1 cellular context compared by ENCODE assay signal in genomic region chr5:160312960-160313734, GRCh38.
TF ChIP-seq lines count a peak whose summit lies in the region.

No MANE protein-coding gene starts in this region.

TF ChIP-seq in SK-N-SH treated with all-trans-retinoic acid at 6 μM for 48 hours, 23 proteins besides CTCF, POLR2A, EP300 and RAD21 (continued from another document):
- TF ChIP-seq ZFP3 (CRISPR knock-in tag; IDR thresholded peaks at IDR 0.05), result no peak
